7 cellular contexts compared by ENCODE assay signal in the genomic region with DNA sequence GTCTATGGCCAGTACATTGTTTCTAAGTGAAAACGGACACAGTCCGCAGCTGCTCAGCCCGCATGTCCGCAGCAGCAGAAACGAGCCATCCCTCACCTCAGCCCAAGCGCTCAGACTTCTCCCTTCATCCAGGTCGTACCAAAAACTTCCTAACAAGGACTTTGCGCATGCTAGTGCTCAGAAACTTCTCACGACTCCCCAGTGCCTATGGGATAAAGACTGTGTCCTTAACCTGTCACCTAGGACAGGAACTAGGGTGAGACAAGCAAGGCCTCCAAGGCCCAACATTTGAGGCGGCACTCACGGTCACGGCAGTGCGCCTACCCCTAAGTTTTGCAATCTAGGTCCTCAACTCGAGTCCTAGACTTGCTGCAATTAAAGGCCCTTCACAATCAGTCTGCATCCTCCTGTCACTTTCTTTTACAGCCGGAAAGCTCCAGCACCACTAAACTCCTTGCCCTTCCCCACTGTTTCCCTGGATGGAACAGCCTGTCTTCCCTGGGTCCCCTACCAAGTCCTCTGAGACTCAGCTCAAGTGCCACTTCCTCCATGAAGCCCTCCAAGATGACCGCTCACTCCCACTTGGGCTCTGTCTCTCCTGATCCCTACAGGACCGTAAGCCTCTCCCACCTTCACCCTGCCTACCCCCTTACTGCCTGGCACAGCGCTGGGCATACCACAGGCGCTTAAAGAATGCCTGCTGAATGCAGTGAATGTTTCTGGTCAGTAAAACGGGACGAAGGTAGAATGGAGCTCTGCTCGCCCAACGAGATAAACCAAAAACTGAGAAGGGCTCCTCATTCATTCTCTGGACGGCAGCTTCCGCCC. TPM values are rescaled to one million over a fixed set of nuclear protein-coding genes. Genes with fewer than 3 reads are reported as not detected.
DNase-seq lines count a peak whose midpoint lies in the region; ATAC-seq and TF ChIP-seq lines count a peak whose summit lies in the region.

No MANE protein-coding gene starts in this region.

- H3K4me2 ChIP-seq in MM.1S (ENCODE audit: low read depth, low read length), result peak overlapping the region; percentile 97

- no peak overlapping the region; the same call in 1 of the 2 replicates for H2AFZ ChIP-seq in MM.1S (ENCODE audit: low read length)

- H3K9me3 ChIP-seq in MM.1S (replicated peaks; ENCODE audit: insufficient read depth, low read length) (no peaks in the 10 kb centered on the region), body of pancreas (no peaks in the 10 kb centered on the region), right lobe of liver (no peaks in the 10 kb centered on the region), upper lobe of left lung (no peaks in the 10 kb centered on the region)

- no peaks in the 10 kb centered on the region for H3K9me2 ChIP-seq in MM.1S (replicated peaks; ENCODE audit: insufficient read depth, low read length)

- peaks cover 40% of the 10 kb centered on the region for H3F3A ChIP-seq in MM.1S (ENCODE audit: insufficient read depth, low read length)

- no peak for ATAC-seq in body of pancreas
- ATAC-seq in right lobe of liver, result no peak
- no peak for ATAC-seq in upper lobe of left lung (ENCODE audit: low FRiP score in 2 of 2)
- ATAC-seq in HG03039 (IDR thresholded peaks at IDR 0.05; ENCODE audit: unreplicated experiment), result no peak

- 35 to 37% methylated on average over 17 to 25 of the region's 25 CpGs for WGBS in body of pancreas, 2 donors
- 24% methylated on average over 22 of the region's 25 CpGs for WGBS in right lobe of liver (ENCODE audit: insufficient coverage, low coverage, low lambda C conversion rate, missing lambda C conversion rate)
- WGBS in upper lobe of left lung, 2 donors, result 36 to 40% methylated on average over 25 of the region's 25 CpGs

- no peak for TF ChIP-seq CTCF in MM.1S (IDR thresholded peaks at IDR 0.05; ENCODE audit: low read length)
- no peak for TF ChIP-seq CTCF in body of pancreas (IDR thresholded peaks at IDR 0.05)
- no peak for TF ChIP-seq CTCF in right lobe of liver (IDR thresholded peaks at IDR 0.05)
- no peak for TF ChIP-seq CTCF in upper lobe of left lung (IDR thresholded peaks at IDR 0.05)

- no peak for TF ChIP-seq EP300 in upper lobe of left lung (IDR thresholded peaks at IDR 0.05)

- peaks cover 36% of the 10 kb centered on the region for H3K4me1 ChIP-seq in MM.1S (ENCODE audit: low read length)
- peaks cover 19% of the 10 kb centered on the region for H3K4me1 ChIP-seq in body of pancreas
- peaks cover 0 to 40% (median 9%) of the 10 kb centered on the region in 4 donors for H3K4me1 ChIP-seq in right lobe of liver
- peaks cover 14 to 29% (median 18%) of the 10 kb centered on the region in 4 donors for H3K4me1 ChIP-seq in upper lobe of left lung

- intact Hi-C loops in body of pancreas (cut with DNase I) (no loop called here), right lobe of liver (cut with DNase I) (no loop called here)

- peaks cover 72% of the 10 kb centered on the region for H3K79me2 ChIP-seq in MM.1S (ENCODE audit: low read length)

- no peaks in the 10 kb centered on the region for H4K20me1 ChIP-seq in MM.1S (ENCODE audit: insufficient read depth, low read length)

- H3K36me3 ChIP-seq in MM.1S (replicated peaks; ENCODE audit: insufficient read depth, low read length), result no peaks in the 10 kb centered on the region; the same call in 1 of the 2 replicates
- H3K36me3 ChIP-seq in body of pancreas (replicated peaks in 1 of 2; ENCODE audit: insufficient read depth in 1 of 2, low read depth in 2 of 2), result no peaks in the 10 kb centered on the region
- H3K36me3 ChIP-seq in right lobe of liver, result no peaks in the 10 kb centered on the region
- H3K36me3 ChIP-seq in upper lobe of left lung, result no peaks in the 10 kb centered on the region

- H3K27me3 ChIP-seq in MM.1S (replicated peaks; ENCODE audit: insufficient read depth, low read length) (no peaks in the 10 kb centered on the region), body of pancreas (no peaks in the 10 kb centered on the region), right lobe of liver (no peaks in the 10 kb centered on the region), upper lobe of left lung (no peaks in the 10 kb centered on the region)

- H3K9ac ChIP-seq in MM.1S (ENCODE audit: low read length), result peak overlapping the region; percentile 100

- H3K4me3 ChIP-seq in MM.1S (ENCODE audit: low read length) (peak overlapping the region; percentile 98), body of pancreas (peak overlapping the region; percentile 63 to 88), right lobe of liver (peak overlapping the region; percentile 67 to 94 (median 89)), upper lobe of left lung (peak overlapping the region; percentile 62 to 99 (median 74))

- TF ChIP-seq POLR2A in body of pancreas (IDR thresholded peaks at IDR 0.05) (no peak), right lobe of liver (IDR thresholded peaks at IDR 0.05) (no peak), upper lobe of left lung (IDR thresholded peaks at IDR 0.05) (no peak)

- peak; percentile 4 for DNase-seq in GF-D8 (lab: John Stamatoyannopoulos, UW)
- peak; percentile 46 for DNase-seq in MM.1S
- no peak for DNase-seq in body of pancreas
- peak in 1 of 3 donors; percentile 32 for DNase-seq in right lobe of liver
- DNase-seq in upper lobe of left lung, result no peak
- no peak for DNase-seq in NCI-H1436 treated with DMSO at 0.1 percent for 48 hours (lab: John Stamatoyannopoulos, UW)

- peak overlapping the region; percentile 87 for H3K27ac ChIP-seq in MM.1S (ENCODE audit: low read length)
- H3K27ac ChIP-seq in body of pancreas, result peak overlapping the region in 1 of 4 donors; percentile 89
- H3K27ac ChIP-seq in right lobe of liver, result peak overlapping the region in 1 of 3 donors; percentile 85
- peak overlapping the region in 3 of 4 donors; percentile 74 to 86 (median 83) for H3K27ac ChIP-seq in upper lobe of left lung

RNA-seq across cellular contexts. Expression of a gene that starts 1.2 kb away (rescaled TPM):
- total RNA-seq in body of pancreas (10 to 100 TPM; 12.7 to 21.1 TPM), right lobe of liver (10 to 100 TPM; 10.7 to 24.3 (median 15.2) TPM), upper lobe of left lung (10 to 100 TPM; 19.4 to 48.3 (median 28.7) TPM)

RNA-seq across cellular contexts. Expression of a gene that starts 23.2 kb away (rescaled TPM):
- total RNA-seq in body of pancreas (10 to 100 TPM in 1 of 2 donors, 1 to 10 TPM in 1; 3.3 to 12.7 TPM), right lobe of liver (1 to 10 TPM; 3.3 to 9.8 (median 6.1) TPM), upper lobe of left lung (10 to 100 TPM in 2 of 6 donors, 1 to 10 TPM in 4; 3.6 to 33.7 (median 7.0) TPM)

RNA-seq across cellular contexts. Expression of a gene that starts 49.2 kb away (rescaled TPM):
- total RNA-seq in body of pancreas (10 to 100 TPM; 10.5 to 19.7 TPM), right lobe of liver (10 to 100 TPM; 17.7 to 28.3 (median 23.1) TPM), upper lobe of left lung (10 to 100 TPM; 16.0 to 58.8 (median 36.9) TPM)

Comparison
In these comparisons a context has a peak if more than half of its experiments do, and no peak if none do; other contexts are left out.
1. DNase-seq: peak in GF-D8 (single experiment) and MM.1S (single experiment); none in body of pancreas (0 of 4), upper lobe of left lung (0 of 2) and NCI-H1436 treated with DMSO at 0.1 percent for 48 hours (single experiment).
2. Peak in every context shown above with its lines, with median percentiles within 50 percentile points of each other: H3K4me3 ChIP-seq.